20 cellular contexts compared by ENCODE assay signal in genomic region chr17:50589112-50589712, GRCh38. TPM values are rescaled to one million over a fixed set of nuclear protein-coding genes. Genes with fewer than 3 reads are reported as not detected.
DNase-seq lines count a peak whose midpoint lies in the region; ATAC-seq, FAIRE-seq and TF ChIP-seq lines count a peak whose summit lies in the region.
"Had no signal": no experiment of that assay in that cellular context is flagged by ENCODE, and none has a peak within 500 bp of the region (broad histone marks: within the 10 kb centered on the region; RNA-seq: fewer than 3 reads in every experiment).

No MANE protein-coding gene starts in this region.

- no peak for FAIRE-seq in HTR-8/SVneo (lab: Jason Lieb, UNC)

- H3K4me1 ChIP-seq in right cardiac atrium (ENCODE audit: control insufficient read depth, insufficient read depth, low read length): peaks cover 18% of the 10 kb centered on the region
- H3K4me1 ChIP-seq in skeletal muscle satellite cell (ENCODE audit: control insufficient read depth, insufficient read depth, low read length): peaks cover 7% of the 10 kb centered on the region

- H3K36me3 ChIP-seq in WERI-Rb-1 (peaks cover 73% of the 10 kb centered on the region), skeletal muscle satellite cell (ENCODE audit: insufficient read depth, low read length) (no peaks in the 10 kb centered on the region)
- H3K36me3 ChIP-seq: gastroesophageal sphincter, Peyer's patch had no signal

- H3K9me3 ChIP-seq in WERI-Rb-1 (ENCODE audit: severe bottlenecking) (no peaks in the 10 kb centered on the region), right cardiac atrium (ENCODE audit: control insufficient read depth, low read length) (no peaks in the 10 kb centered on the region), skeletal muscle satellite cell (replicated peaks; ENCODE audit: low read length) (no peaks in the 10 kb centered on the region)
- H3K9me3 ChIP-seq: gastroesophageal sphincter, Peyer's patch had no signal

- intact Hi-C loops in right cardiac atrium (cut with DNase I): no loop called here

- H3K4me3 ChIP-seq in WERI-Rb-1 (ENCODE audit: low read depth, low read length) (no peak overlapping the region), right cardiac atrium (ENCODE audit: low read length) (no peak overlapping the region), skeletal muscle satellite cell (ENCODE audit: low read length) (no peak overlapping the region)
- H3K4me3 ChIP-seq: gastroesophageal sphincter, Peyer's patch had no signal

- DNase-seq in DMS53 (lab: John Stamatoyannopoulos, UW) (peak; percentile 62), DMS53 treated with DMSO at 0.1 percent for 48 hours (lab: John Stamatoyannopoulos, UW; ENCODE audit: unreplicated experiment) (no peak), WERI-Rb-1 (no peak), right cardiac atrium (peak in 2 of 3 donors; percentile 63 to 64), HTR-8/SVneo (ENCODE audit: insufficient read length, low spot score) (no peak), middle frontal gyrus (ENCODE audit: extremely low spot score, low spot score) (no peak), NCI-H2171 (lab: John Stamatoyannopoulos, UW) (no peak)
- DNase-seq: activated CD4-positive, alpha-beta T cell treated with anti-CD3 and anti-CD28 coated beads for 4 hours; activated T-cell treated with anti-CD3 and anti-CD28 coated beads, Interleukin-2, amount 50 U/mL, for 24 hours; CD8-positive, alpha-beta T cell; effector CD4-positive, alpha-beta T cell; GDM1; naive B cell; NCI-H1105 treated with DMSO at 0.1 percent for 48 hours; NCI-H526 treated with DMSO at 0.1 percent for 48 hours; Peyer's patch; stimulated activated naive CD8-positive, alpha-beta T cell treated with anti-CD3 and anti-CD28 coated beads, Interleukin-15, Interleukin-2, amounts not matched to agents 100 U/mL and 50 U/mL, for 24 hours had no signal

- no peak for TF ChIP-seq CTCF in WERI-Rb-1 (IDR thresholded peaks at IDR 0.05; ENCODE audit: low read depth, low read length)

- peak overlapping the region; percentile 95 for H3K27ac ChIP-seq in WERI-Rb-1
- H3K27ac ChIP-seq in right cardiac atrium (ENCODE audit: low read length): peak overlapping the region; percentile 79
- H3K27ac ChIP-seq: 22Rv1, gastroesophageal sphincter, Peyer's patch had no signal

- ATAC-seq in right cardiac atrium: no peak
- ATAC-seq: CD8-positive, alpha-beta T cell; stimulated activated naive CD8-positive, alpha-beta T cell treated with anti-CD3 and anti-CD28 coated beads, Interleukin-15, Interleukin-2, amounts not matched to agents 100 U/mL and 50 U/mL, for 24 hours had no signal

- H3K4me2 ChIP-seq in skeletal muscle satellite cell (ENCODE audit: low read length): peak overlapping the region; percentile 1

- no peaks in the 10 kb centered on the region for H3K27me3 ChIP-seq in WERI-Rb-1 (ENCODE audit: insufficient read depth, low read depth, severe bottlenecking)
- H3K27me3 ChIP-seq in right cardiac atrium (ENCODE audit: control insufficient read depth, insufficient read depth): no peaks in the 10 kb centered on the region
- H3K27me3 ChIP-seq in skeletal muscle satellite cell (ENCODE audit: control insufficient read depth, insufficient read depth, low read length): peaks cover 30% of the 10 kb centered on the region
- H3K27me3 ChIP-seq: gastroesophageal sphincter, Peyer's patch had no signal

- 35% methylated on average over 10 of the region's 10 CpGs for WGBS in right cardiac atrium

- no peak overlapping the region for H3K9ac ChIP-seq in skeletal muscle satellite cell (ENCODE audit: low read depth, low read length)

RNA-seq across cellular contexts. Expression of gene CACNA1G, which starts 28.7 kb away (rescaled TPM):
- 10 to 100 TPM in 1 of 4 donors, 1 to 10 TPM in 3; 4.4 to 14.8 (median 6.9) TPM for total RNA-seq in right cardiac atrium
- polyA plus RNA-seq in right cardiac atrium: 4.3 TPM
- total RNA-seq in skeletal muscle satellite cell (2012; rRNA removed): 0.51 and 1.1 TPM in 2 replicates
- total RNA-seq: Peyer's patch had no signal

RNA-seq across cellular contexts. Expression of gene SPATA20, which starts 42.2 kb away (rescaled TPM):
- total RNA-seq in right cardiac atrium: 10 to 100 TPM; 45.9 to 71.8 (median 52.6) TPM
- 58.1 TPM for polyA plus RNA-seq in right cardiac atrium
- total RNA-seq in skeletal muscle satellite cell (2012; rRNA removed): 59.4 and 91.0 TPM in 2 replicates

RNA-seq across cellular contexts. Expression of gene ABCC3, which starts 45.5 kb away (rescaled TPM):
- total RNA-seq in right cardiac atrium: 1 to 10 TPM; 1.2 to 5.9 (median 3.7) TPM
- polyA plus RNA-seq in right cardiac atrium: 1.4 TPM
- 26.0 and 38.0 TPM in 2 replicates for total RNA-seq in skeletal muscle satellite cell (2012; rRNA removed)
- total RNA-seq: CD8-positive, alpha-beta T cell had no signal

RNA-seq across cellular contexts. Expression of gene EPN3, which starts 56.7 kb away (rescaled TPM):
- 10 to 100 TPM in 3 of 4 donors, 1 to 10 TPM in 1; 5.4 to 31.5 (median 27.3) TPM for total RNA-seq in right cardiac atrium
- polyA plus RNA-seq in right cardiac atrium: 22.6 TPM
- under 0.01 TPM in 1 of 2 replicates, not detected in the other for total RNA-seq in skeletal muscle satellite cell (2012; rRNA removed)
- total RNA-seq: CD8-positive, alpha-beta T cell had no signal

Comparison
In these comparisons a context has a peak if more than half of its experiments do, and no peak if none do; other contexts are left out.
1. DNase-seq: peak in DMS53 (single experiment) and right cardiac atrium (2 of 3); none in DMS53 treated with DMSO at 0.1 percent for 48 hours (single experiment), WERI-Rb-1 (single experiment), HTR-8/SVneo (single experiment), middle frontal gyrus (single experiment) and NCI-H2171 (single experiment).